ENCODE assay signal across 8 cellular contexts in genomic region chr16:67521095-67521804, GRCh38. TPM values are rescaled to one million over a fixed set of nuclear protein-coding genes. Genes with fewer than 3 reads are reported as not detected.
DNase-seq lines count a peak whose midpoint lies in the region; ATAC-seq and TF ChIP-seq lines count a peak whose summit lies in the region.

No MANE protein-coding gene starts in this region.

- H3K36me3 Mint-ChIP-seq in activated naive CD8-positive, alpha-beta T cell = no peaks in the 10 kb centered on the region
- H3K36me3 Mint-ChIP-seq in osteocyte (ENCODE audit: unreplicated experiment) = no peaks in the 10 kb centered on the region

- ATAC-seq in HG02623 (IDR thresholded peaks at IDR 0.05; ENCODE audit: unreplicated experiment) = peak; percentile 64

- POLR2A ChIA-PET in SK-N-SH (lab: Yijun Ruan, JAX) = interaction anchor here (0.6 to 2.3 kb wide), 5 partner anchors 9 to 350 kb away, joined by 3 to 10 read pairs (median 5); partner anchors contain the start of gene ATP6V0D1

- WGBS in SK-N-SH (ENCODE audit: low lambda C conversion rate) = under 1% methylated on average over 23 of the region's 25 CpGs
- WGBS in thymus = under 1% methylated on average over 25 of the region's 25 CpGs

- TF ChIP-seq EP300 in SK-N-SH (IDR thresholded peaks at IDR 0.05; ENCODE audit: borderline replicate concordance in 1 of 2, low read depth in 1 of 2, low read length in 1 of 2) = peak in 1 of 2 experiments; percentile 2; a peak in 1 of 4 replicates

- peaks cover 16% of the 10 kb centered on the region for H3F3A ChIP-seq in SK-N-SH (replicated peaks; ENCODE audit: insufficient read depth)

- TF ChIP-seq CTCF in SK-N-SH (IDR thresholded peaks at IDR 0.05) (peak; percentile 84), osteocyte (IDR thresholded peaks at IDR 0.05) (peak; percentile 69)

- H3K79me2 ChIP-seq in SK-N-SH (ENCODE audit: insufficient read depth) = no peaks in the 10 kb centered on the region

- peak; percentile 94 for TF ChIP-seq RAD21 in SK-N-SH (IDR thresholded peaks at IDR 0.05; ENCODE audit: low read length)

- H3K4me3 Mint-ChIP-seq in activated naive CD8-positive, alpha-beta T cell = peak overlapping the region; percentile 92
- peak overlapping the region; percentile 87 for H3K4me3 Mint-ChIP-seq in osteocyte (ENCODE audit: unreplicated experiment)

- peaks cover 3 to 5% of the 10 kb centered on the region in 2 experiments; a peak in 2 of 4 replicates for H3K4me1 ChIP-seq in SK-N-SH (ENCODE audit: control insufficient read depth in 1 of 2, insufficient read depth in 2 of 2, low read depth in 1 of 2, low read length in 1 of 2)
- peaks cover 8% of the 10 kb centered on the region for H3K4me1 ChIP-seq in thymus (ENCODE audit: control insufficient read depth, insufficient read depth, low read length)

- no peaks in the 10 kb centered on the region for H3K9me3 Mint-ChIP-seq in activated naive CD8-positive, alpha-beta T cell (ENCODE audit: low read depth)
- no peaks in the 10 kb centered on the region for H3K9me3 Mint-ChIP-seq in osteocyte (ENCODE audit: unreplicated experiment)

- H3K9ac ChIP-seq in SK-N-SH = peak overlapping the region; percentile 74; the same call in 1 of the 2 replicates

- H3K27me3 ChIP-seq in SK-N-SH (ENCODE audit: insufficient read depth) = no peaks in the 10 kb centered on the region
- H3K27me3 ChIP-seq in thymus (ENCODE audit: control insufficient read depth, insufficient read depth) = no peaks in the 10 kb centered on the region

- H3K27ac ChIP-seq in SK-N-SH (ENCODE audit: low read depth in 2 of 2, low read length in 1 of 2) (peak overlapping the region; percentile 86 to 91), thymus (ENCODE audit: low read depth) (peak overlapping the region; percentile 98)

- TF ChIP-seq POLR2A in GM10847 (IDR thresholded peaks at IDR 0.05; ENCODE audit: extremely low read depth, insufficient read length) = peak; percentile 18

- H3K4me3 ChIP-seq in SK-N-SH (ENCODE audit: low read depth in 2 of 2, low read length in 1 of 2) (peak overlapping the region; percentile 52 to 73), thymus (ENCODE audit: low read length) (peak overlapping the region; percentile 69)

- CTCF ChIA-PET in SK-N-SH (lab: Yijun Ruan, JAX) = interaction anchor here (0.6 to 9.3 kb wide), 92 partner anchors 9 to 808 kb away, joined by 3 to 246 read pairs (median 5); partner anchors contain the start of genes ACD, ATP6V0D1, C16orf86 and CARMIL2

- no peaks in the 10 kb centered on the region for H3K9me2 ChIP-seq in SK-N-SH

- peak overlapping the region; percentile 96 for H3K27ac Mint-ChIP-seq in activated naive CD8-positive, alpha-beta T cell
- H3K27ac Mint-ChIP-seq in osteocyte (ENCODE audit: unreplicated experiment) = peak overlapping the region; percentile 99

- H3K4me1 Mint-ChIP-seq in activated naive CD8-positive, alpha-beta T cell (ENCODE audit: low read depth) = peaks cover 34% of the 10 kb centered on the region
- H3K4me1 Mint-ChIP-seq in osteocyte (ENCODE audit: unreplicated experiment) = peaks cover 19% of the 10 kb centered on the region

- no peaks in the 10 kb centered on the region for H3K27me3 Mint-ChIP-seq in activated naive CD8-positive, alpha-beta T cell
- H3K27me3 Mint-ChIP-seq in osteocyte (ENCODE audit: unreplicated experiment) = no peaks in the 10 kb centered on the region

- peak overlapping the region; percentile 99 for H3K4me2 ChIP-seq in SK-N-SH

- H4K20me1 ChIP-seq in SK-N-SH (ENCODE audit: insufficient read depth) = no peaks in the 10 kb centered on the region

- no peaks in the 10 kb centered on the region for H3K36me3 ChIP-seq in SK-N-SH (replicated peaks in 1 of 2; ENCODE audit: control insufficient read depth in 1 of 2, insufficient read depth in 2 of 2, low read length in 1 of 2)
- no peaks in the 10 kb centered on the region for H3K36me3 ChIP-seq in thymus (ENCODE audit: control insufficient read depth, insufficient read depth)

- H2AFZ ChIP-seq in SK-N-SH (ENCODE audit: low read depth) = peak overlapping the region; percentile 99

- H3K9me3 ChIP-seq in SK-N-SH (no peaks in the 10 kb centered on the region), thymus (ENCODE audit: control insufficient read depth) (no peaks in the 10 kb centered on the region)

- peak; percentile 94 for DNase-seq in NCI-H1092 (lab: John Stamatoyannopoulos, UW)
- peak; percentile 89 for DNase-seq in SK-N-SH
- DNase-seq in head of caudate nucleus = peak; percentile 88 to 98 (median 96)
- peak; percentile 98 for DNase-seq in osteocyte (ENCODE audit: extremely low spot score, unreplicated experiment)

- intact Hi-C loops in head of caudate nucleus (cut with DNase I) = loop anchor here (5.0 kb wide), 1 partner anchor 146 kb away; the partner anchor contains the start of genes C16orf86 and ENKD1

TF ChIP-seq in SK-N-SH, 30 proteins besides CTCF, POLR2A, EP300 and RAD21 (continues in another document):
- 0 out of 2 replicates have a peak, but pooled peaks have one; percentile 5 for TF ChIP-seq FOSL2 (IDR thresholded peaks at IDR 0.05; ENCODE audit: borderline replicate concordance, low read depth)
- TF ChIP-seq IRF3 (IDR thresholded peaks at IDR 0.05; ENCODE audit: low read depth, low read length) = no peak
- 0 out of 2 replicates have a peak, but pooled peaks have one; percentile 19 for TF ChIP-seq POLR2AphosphoS5 (IDR thresholded peaks at IDR 0.05; ENCODE audit: low read depth, low read length)
- no peak for TF ChIP-seq MEF2A (IDR thresholded peaks at IDR 0.05; ENCODE audit: borderline replicate concordance, low read depth)
- peak; percentile 46 for TF ChIP-seq CHD2 (IDR thresholded peaks at IDR 0.05; ENCODE audit: low read length, partially characterized antibody)
- no peak for TF ChIP-seq JUND (IDR thresholded peaks at IDR 0.05)
- TF ChIP-seq REST (IDR thresholded peaks at IDR 0.05; ENCODE audit: low read depth, low read length) = peak; percentile 17; the same call in 1 of the 2 replicates
- TF ChIP-seq YY1 (IDR thresholded peaks at IDR 0.05; ENCODE audit: low read depth) = no peak
- TF ChIP-seq RCOR1 (IDR thresholded peaks at IDR 0.05; ENCODE audit: low read length) = 0 out of 2 replicates have a peak, but pooled peaks have one; percentile 49
- peak; percentile 76; the same call in 1 of the 2 replicates for TF ChIP-seq SIN3A (IDR thresholded peaks at IDR 0.05; ENCODE audit: borderline replicate concordance, low read depth, low read length)
- no peak for TF ChIP-seq ELF1 (IDR thresholded peaks at IDR 0.05)
- TF ChIP-seq TCF12 (IDR thresholded peaks at IDR 0.05) = peak; percentile 38; the same call in 1 of the 2 replicates
- TF ChIP-seq MAX (IDR thresholded peaks at IDR 0.05; ENCODE audit: low read depth) = peak; percentile 22

RNA-seq across cellular contexts. Expression of gene RIPOR1, which starts 7.4 kb away (rescaled TPM):
- polyA plus RNA-seq in SK-N-SH (2012; rRNA removed) (12.1 and 24.7 TPM in 2 replicates), thymus (25.4 TPM)
- polyA plus RNA-seq in SK-N-SH (2012; cell fraction: cytosol; rRNA removed) = 16.7 and 23.3 TPM in 2 replicates
- 80.4 and 105 TPM in 2 replicates for polyA plus RNA-seq in SK-N-SH (2012; cell fraction: nucleus; rRNA removed)
- 75.0 and 77.0 TPM in 2 replicates for total RNA-seq in osteocyte

RNA-seq across cellular contexts. Expression of gene AGRP, which starts 37.9 kb away (rescaled TPM):
- polyA plus RNA-seq in SK-N-SH (2012; rRNA removed) = not detected in 2 replicates
- polyA plus RNA-seq in SK-N-SH (2012; cell fraction: cytosol; rRNA removed) = not detected in 2 replicates
- not detected in 2 replicates for polyA plus RNA-seq in SK-N-SH (2012; cell fraction: nucleus; rRNA removed)
- total RNA-seq in osteocyte = not detected in 2 replicates
- 0.87 TPM for polyA plus RNA-seq in thymus

RNA-seq across cellular contexts. Expression of gene ATP6V0D1, which starts 40.3 kb away (rescaled TPM):
- polyA plus RNA-seq in SK-N-SH (2012; rRNA removed) = 111 and 135 TPM in 2 replicates
- polyA plus RNA-seq in SK-N-SH (2012; cell fraction: cytosol; rRNA removed) = 86.6 and 113 TPM in 2 replicates
- polyA plus RNA-seq in SK-N-SH (2012; cell fraction: nucleus; rRNA removed) = 102 and 104 TPM in 2 replicates
- 112 and 116 TPM in 2 replicates for total RNA-seq in osteocyte
- polyA plus RNA-seq in thymus = 44.8 TPM

RNA-seq across cellular contexts. Expression of gene CTCF, which starts 41.1 kb away (rescaled TPM):
- polyA plus RNA-seq in SK-N-SH (2012; rRNA removed) (18.8 and 19.6 TPM in 2 replicates), thymus (44.5 TPM)
- polyA plus RNA-seq in SK-N-SH (2012; cell fraction: cytosol; rRNA removed) = 20.3 and 22.0 TPM in 2 replicates
- 17.4 and 24.1 TPM in 2 replicates for polyA plus RNA-seq in SK-N-SH (2012; cell fraction: nucleus; rRNA removed)
- 43.2 and 47.4 TPM in 2 replicates for total RNA-seq in osteocyte

Comparison
In these comparisons a context has a peak if more than half of its experiments do, and no peak if none do; other contexts are left out.
1. Peak in every context shown above with its lines: DNase-seq, ATAC-seq, H3K4me3 ChIP-seq and H3K27ac ChIP-seq.